ENCODE assay signal across 8 cellular contexts in the genomic region with DNA sequence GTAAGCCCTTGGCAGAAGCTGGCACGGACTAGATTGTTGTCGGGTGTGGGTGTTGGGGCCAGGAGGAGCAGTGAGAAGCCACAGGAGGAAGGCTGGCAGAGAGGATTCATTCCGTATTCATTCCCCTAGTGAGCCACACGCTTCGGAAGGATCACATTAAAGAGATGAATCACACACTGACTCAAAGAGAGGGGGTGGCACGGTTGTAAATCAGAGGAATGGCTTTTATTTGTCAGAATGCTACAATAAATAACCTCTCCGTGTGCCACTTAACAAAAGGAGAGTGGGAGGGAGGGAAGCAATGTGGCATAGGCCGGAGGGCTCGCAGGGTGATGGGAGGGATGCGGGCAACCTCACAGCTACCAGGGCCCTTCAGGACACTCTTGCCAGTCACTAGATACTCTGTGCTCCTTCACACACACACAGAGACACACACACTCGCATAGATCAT.
DNase-seq lines count a peak whose midpoint lies in the region; FAIRE-seq and TF ChIP-seq lines count a peak whose summit lies in the region.

No MANE protein-coding gene starts in this region.

- TF ChIP-seq POLR2A in endothelial cell of umbilical vein (IDR thresholded peaks at IDR 0.05; ENCODE audit: low read depth, low read length), result no peak

- no peaks in the 10 kb centered on the region for H3K36me3 ChIP-seq in endothelial cell of umbilical vein (ENCODE audit: control insufficient read depth in 2 of 2, extremely low read depth in 1 of 2, insufficient read depth in 2 of 2, low read length in 2 of 2)

- H3K27ac ChIP-seq in endothelial cell of umbilical vein (ENCODE audit: insufficient read depth, low read depth, low read length), result no peak overlapping the region

- H3K9ac ChIP-seq in endothelial cell of umbilical vein (replicated peaks; ENCODE audit: extremely low read depth, insufficient read depth, low read length), result no peak overlapping the region

- peak; percentile 85 for DNase-seq in GDM1 (lab: John Stamatoyannopoulos, UW)
- peak; percentile 89 for DNase-seq in NCI-H69 (lab: John Stamatoyannopoulos, UW)
- peak; percentile 71 for DNase-seq in endothelial cell of umbilical vein (ENCODE audit: low read depth, low spot score)
- DNase-seq in skeletal muscle cell (ENCODE audit: low read depth), result peak; percentile 82
- DNase-seq in GM10248 (ENCODE audit: extremely low spot score), result no peak
- DNase-seq in cerebellar nuclear complex (lab: John Stamatoyannopoulos, UW), result no peak
- no peak for DNase-seq in SKM-1 (lab: John Stamatoyannopoulos, UW; ENCODE audit: unreplicated experiment)
- DNase-seq in posterior vena cava (ENCODE audit: low spot score), result no peak

- BruUV-seq in endothelial cell of umbilical vein (replicated peaks; lab: Mats Ljungman, UMichigan), result no TSS peak

- H3K27me3 ChIP-seq in endothelial cell of umbilical vein (ENCODE audit: control insufficient read depth in 2 of 2, insufficient read depth in 2 of 2, low read length in 2 of 2), result no peaks in the 10 kb centered on the region

- H3K9me1 ChIP-seq in endothelial cell of umbilical vein (replicated peaks; ENCODE audit: control insufficient read depth, extremely low read depth, insufficient read depth, low read length), result no peaks in the 10 kb centered on the region

- no peak overlapping the region for H2AFZ ChIP-seq in endothelial cell of umbilical vein (ENCODE audit: low read depth, low read length)

- no peaks in the 10 kb centered on the region for H3K79me2 ChIP-seq in endothelial cell of umbilical vein (ENCODE audit: control insufficient read depth, insufficient read depth, low read length)

- FAIRE-seq in endothelial cell of umbilical vein (lab: Jason Lieb, UNC), result peak; percentile 85

- TF ChIP-seq CTCF in endothelial cell of umbilical vein (IDR thresholded peaks at IDR 0.05; ENCODE audit: extremely low read depth in 1 of 2, insufficient read depth in 1 of 2, low read depth in 1 of 2, low read length in 2 of 2) (no peak), GM10248 (IDR thresholded peaks at IDR 0.05; ENCODE audit: control extremely low read depth, extremely low read depth, low read depth, missing control alignments) (no peak)

- POLR2A ChIA-PET in endothelial cell of umbilical vein (lab: Charles Lee), result no interaction called here
- POLR2A ChIA-PET in GM10248 (lab: Yijun Ruan, JAX), result no interaction called here

- CTCF ChIA-PET in endothelial cell of umbilical vein (lab: Charles Lee), result interaction anchor here (1.6 kb wide), 1 partner anchor 390 kb away, joined by 3 read pairs; no protein-coding TSS in a partner anchor
- CTCF ChIA-PET in GM10248 (lab: Yijun Ruan, JAX), result no interaction called here

- dilution Hi-C loops in endothelial cell of umbilical vein (cut with MboI; ENCODE audit: extremely low pct_ligation_motif_present, low sequenced_read_pairs), result no loop called here

- H3K9me3 ChIP-seq in endothelial cell of umbilical vein (replicated peaks; ENCODE audit: control insufficient read depth, insufficient read depth, low read length), result no peaks in the 10 kb centered on the region

- H4K20me1 ChIP-seq in endothelial cell of umbilical vein (replicated peaks; ENCODE audit: control insufficient read depth, extremely low read depth, insufficient read depth, low read length), result no peaks in the 10 kb centered on the region

- intact Hi-C loops in endothelial cell of umbilical vein (cut with micrococcal nuclease), result no loop called here
- intact Hi-C loops in posterior vena cava (cut with DNase I), result no loop called here

- no peak overlapping the region for H3K4me2 ChIP-seq in endothelial cell of umbilical vein (ENCODE audit: insufficient read depth, low read length)

- H3K4me3 ChIP-seq in endothelial cell of umbilical vein (replicated peaks in 1 of 3; ENCODE audit: insufficient read depth in 1 of 3, low read depth in 1 of 3, low read length in 3 of 3), result no peak overlapping the region
- no peak overlapping the region for H3K4me3 ChIP-seq in skeletal muscle cell (ENCODE audit: low read depth, low read length)

- peaks cover 8% of the 10 kb centered on the region for H3K4me1 ChIP-seq in endothelial cell of umbilical vein (ENCODE audit: control insufficient read depth, extremely low read depth, insufficient read depth, low read length)

TF ChIP-seq in endothelial cell of umbilical vein, 7 proteins besides CTCF, POLR2A, EP300 and RAD21:
- TF ChIP-seq FOS (IDR thresholded peaks at IDR 0.05; ENCODE audit: borderline replicate concordance, insufficient read depth, low read length), result peak; percentile 95
- no peak for TF ChIP-seq EZH2 (IDR thresholded peaks at IDR 0.05; ENCODE audit: borderline replicate concordance, low read depth, low read length, severe bottlenecking)
- peak; percentile 46 for TF ChIP-seq JUN (IDR thresholded peaks at IDR 0.05; ENCODE audit: borderline replicate concordance, insufficient read depth, insufficient read length, low read depth)
- TF ChIP-seq MYC (IDR thresholded peaks at IDR 0.05; ENCODE audit: low read depth, low read length), result no peak
- peak; percentile 19 for TF ChIP-seq POLR2AphosphoS5 (IDR thresholded peaks at IDR 0.05; ENCODE audit: insufficient read depth, low read depth, low read length)
- TF ChIP-seq GATA2 (IDR thresholded peaks at IDR 0.05; ENCODE audit: insufficient read depth, insufficient read length, low read depth, low read length), result no peak
- TF ChIP-seq, protein P1, sequence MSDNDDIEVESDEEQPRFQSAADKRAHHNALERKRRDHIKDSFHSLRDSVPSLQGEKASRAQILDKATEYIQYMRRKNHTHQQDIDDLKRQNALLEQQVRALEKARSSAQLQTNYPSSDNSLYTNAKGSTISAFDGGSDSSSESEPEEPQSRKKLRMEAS (IDR thresholded peaks at IDR 0.05; ENCODE audit: insufficient read depth, insufficient read length), result no peak

Comparison
In these comparisons a context has a peak if more than half of its experiments do, and no peak if none do; other contexts are left out.
1. DNase-seq: peak in GDM1 (single experiment), NCI-H69 (single experiment), endothelial cell of umbilical vein (single experiment) and skeletal muscle cell (single experiment); none in GM10248 (single experiment), cerebellar nuclear complex (0 of 2), SKM-1 (single experiment) and posterior vena cava (single experiment).